Comparison of ENCODE assay signal across 1 cellular context in the genomic region with DNA sequence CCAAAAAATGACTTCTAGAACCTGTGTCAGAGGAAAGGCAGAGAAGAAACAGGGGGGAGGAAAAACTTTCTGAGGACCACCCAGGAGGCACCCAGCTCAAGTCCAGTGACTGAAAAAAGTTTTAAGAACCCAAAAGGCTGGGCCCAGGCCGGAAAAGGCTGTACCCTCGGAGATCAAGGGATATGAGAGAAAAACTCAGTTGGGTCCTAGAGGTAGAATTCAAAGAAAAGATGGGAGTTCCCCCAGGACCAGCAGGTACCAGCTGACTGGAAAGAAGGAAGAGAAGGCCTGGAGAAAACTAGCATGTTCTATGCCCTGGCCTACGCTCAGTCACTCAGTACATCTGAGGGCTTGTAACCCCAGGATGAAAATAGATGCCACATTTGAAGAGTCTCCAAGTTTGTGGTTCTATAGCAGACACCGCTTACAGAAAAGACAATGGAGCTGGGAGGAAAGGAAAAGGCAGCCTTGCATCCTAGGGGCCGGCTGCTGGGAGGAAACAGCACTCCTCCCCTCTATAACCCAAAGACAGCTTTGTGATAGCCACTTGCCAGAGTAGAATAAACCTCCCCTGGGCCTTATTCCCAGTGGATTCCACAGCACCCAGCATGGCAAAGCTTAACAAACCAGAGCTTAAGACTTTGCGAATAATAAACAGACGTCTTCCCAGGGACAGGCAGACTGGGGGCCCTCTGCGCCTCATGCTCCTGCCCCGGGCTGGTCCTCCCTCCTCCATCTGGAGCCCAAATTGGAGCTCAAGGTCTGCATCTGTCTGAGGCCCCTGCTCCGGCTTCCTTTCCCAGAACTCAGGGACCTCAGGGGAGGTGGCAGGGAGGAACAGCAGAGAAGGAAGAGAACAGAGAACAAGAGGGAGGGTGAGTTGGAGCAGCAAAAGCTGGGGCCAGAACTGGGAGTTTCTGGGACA.
TF ChIP-seq lines count a peak whose summit lies in the region.

No MANE protein-coding gene starts in this region.

TF ChIP-seq in GM23338, 12 proteins besides CTCF, POLR2A, EP300 and RAD21 (continued from another document):
- TF ChIP-seq, protein P1, sequence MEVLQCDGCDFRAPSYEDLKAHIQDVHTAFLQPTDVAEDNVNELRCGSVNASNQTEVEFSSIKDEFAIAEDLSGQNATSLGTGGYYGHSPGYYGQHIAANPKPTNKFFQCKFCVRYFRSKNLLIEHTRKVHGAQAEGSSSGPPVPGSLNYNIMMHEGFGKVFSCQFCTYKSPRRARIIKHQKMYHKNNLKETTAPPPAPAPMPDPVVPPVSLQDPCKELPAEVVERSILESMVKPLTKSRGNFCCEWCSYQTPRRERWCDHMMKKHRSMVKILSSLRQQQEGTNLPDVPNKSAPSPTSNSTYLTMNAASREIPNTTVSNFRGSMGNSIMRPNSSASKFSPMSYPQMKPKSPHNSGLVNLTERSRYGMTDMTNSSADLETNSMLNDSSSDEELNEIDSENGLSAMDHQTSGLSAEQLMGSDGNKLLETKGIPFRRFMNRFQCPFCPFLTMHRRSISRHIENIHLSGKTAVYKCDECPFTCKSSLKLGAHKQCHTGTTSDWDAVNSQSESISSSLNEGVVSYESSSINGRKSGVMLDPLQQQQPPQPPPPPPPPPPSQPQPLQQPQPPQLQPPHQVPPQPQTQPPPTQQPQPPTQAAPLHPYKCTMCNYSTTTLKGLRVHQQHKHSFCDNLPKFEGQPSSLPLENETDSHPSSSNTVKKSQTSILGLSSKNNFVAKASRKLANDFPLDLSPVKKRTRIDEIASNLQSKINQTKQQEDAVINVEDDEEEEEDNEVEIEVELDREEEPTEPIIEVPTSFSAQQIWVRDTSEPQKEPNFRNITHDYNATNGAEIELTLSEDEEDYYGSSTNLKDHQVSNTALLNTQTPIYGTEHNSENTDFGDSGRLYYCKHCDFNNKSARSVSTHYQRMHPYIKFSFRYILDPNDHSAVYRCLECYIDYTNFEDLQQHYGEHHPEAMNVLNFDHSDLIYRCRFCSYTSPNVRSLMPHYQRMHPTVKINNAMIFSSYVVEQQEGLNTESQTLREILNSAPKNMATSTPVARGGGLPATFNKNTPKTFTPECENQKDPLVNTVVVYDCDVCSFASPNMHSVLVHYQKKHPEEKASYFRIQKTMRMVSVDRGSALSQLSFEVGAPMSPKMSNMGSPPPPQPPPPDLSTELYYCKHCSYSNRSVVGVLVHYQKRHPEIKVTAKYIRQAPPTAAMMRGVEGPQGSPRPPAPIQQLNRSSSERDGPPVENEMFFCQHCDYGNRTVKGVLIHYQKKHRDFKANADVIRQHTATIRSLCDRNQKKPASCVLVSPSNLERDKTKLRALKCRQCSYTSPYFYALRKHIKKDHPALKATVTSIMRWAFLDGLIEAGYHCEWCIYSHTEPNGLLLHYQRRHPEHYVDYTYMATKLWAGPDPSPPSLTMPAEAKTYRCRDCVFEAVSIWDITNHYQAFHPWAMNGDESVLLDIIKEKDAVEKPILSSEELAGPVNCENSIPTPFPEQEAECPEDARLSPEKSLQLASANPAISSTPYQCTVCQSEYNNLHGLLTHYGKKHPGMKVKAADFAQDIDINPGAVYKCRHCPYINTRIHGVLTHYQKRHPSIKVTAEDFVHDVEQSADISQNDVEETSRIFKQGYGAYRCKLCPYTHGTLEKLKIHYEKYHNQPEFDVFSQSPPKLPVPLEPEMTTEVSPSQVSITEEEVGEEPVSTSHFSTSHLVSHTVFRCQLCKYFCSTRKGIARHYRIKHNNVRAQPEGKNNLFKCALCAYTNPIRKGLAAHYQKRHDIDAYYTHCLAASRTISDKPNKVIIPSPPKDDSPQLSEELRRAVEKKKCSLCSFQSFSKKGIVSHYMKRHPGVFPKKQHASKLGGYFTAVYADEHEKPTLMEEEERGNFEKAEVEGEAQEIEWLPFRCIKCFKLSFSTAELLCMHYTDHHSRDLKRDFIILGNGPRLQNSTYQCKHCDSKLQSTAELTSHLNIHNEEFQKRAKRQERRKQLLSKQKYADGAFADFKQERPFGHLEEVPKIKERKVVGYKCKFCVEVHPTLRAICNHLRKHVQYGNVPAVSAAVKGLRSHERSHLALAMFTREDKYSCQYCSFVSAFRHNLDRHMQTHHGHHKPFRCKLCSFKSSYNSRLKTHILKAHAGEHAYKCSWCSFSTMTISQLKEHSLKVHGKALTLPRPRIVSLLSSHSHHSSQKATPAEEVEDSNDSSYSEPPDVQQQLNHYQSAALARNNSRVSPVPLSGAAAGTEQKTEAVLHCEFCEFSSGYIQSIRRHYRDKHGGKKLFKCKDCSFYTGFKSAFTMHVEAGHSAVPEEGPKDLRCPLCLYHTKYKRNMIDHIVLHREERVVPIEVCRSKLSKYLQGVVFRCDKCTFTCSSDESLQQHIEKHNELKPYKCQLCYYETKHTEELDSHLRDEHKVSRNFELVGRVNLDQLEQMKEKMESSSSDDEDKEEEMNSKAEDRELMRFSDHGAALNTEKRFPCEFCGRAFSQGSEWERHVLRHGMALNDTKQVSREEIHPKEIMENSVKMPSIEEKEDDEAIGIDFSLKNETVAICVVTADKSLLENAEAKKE (CRISPR knock-in tag; IDR thresholded peaks at IDR 0.05), result no peak
- TF ChIP-seq, protein P2, sequence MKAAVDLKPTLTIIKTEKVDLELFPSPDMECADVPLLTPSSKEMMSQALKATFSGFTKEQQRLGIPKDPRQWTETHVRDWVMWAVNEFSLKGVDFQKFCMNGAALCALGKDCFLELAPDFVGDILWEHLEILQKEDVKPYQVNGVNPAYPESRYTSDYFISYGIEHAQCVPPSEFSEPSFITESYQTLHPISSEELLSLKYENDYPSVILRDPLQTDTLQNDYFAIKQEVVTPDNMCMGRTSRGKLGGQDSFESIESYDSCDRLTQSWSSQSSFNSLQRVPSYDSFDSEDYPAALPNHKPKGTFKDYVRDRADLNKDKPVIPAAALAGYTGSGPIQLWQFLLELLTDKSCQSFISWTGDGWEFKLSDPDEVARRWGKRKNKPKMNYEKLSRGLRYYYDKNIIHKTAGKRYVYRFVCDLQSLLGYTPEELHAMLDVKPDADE (IDR thresholded peaks at IDR 0.05), result no peak
- TF ChIP-seq EZH2phosphoT487 (IDR thresholded peaks at IDR 0.05; ENCODE audit: unreplicated experiment), result no peak
- no peak for TF ChIP-seq JUNB (IDR thresholded peaks at IDR 0.05; ENCODE audit: unreplicated experiment)
- TF ChIP-seq, protein P3, sequence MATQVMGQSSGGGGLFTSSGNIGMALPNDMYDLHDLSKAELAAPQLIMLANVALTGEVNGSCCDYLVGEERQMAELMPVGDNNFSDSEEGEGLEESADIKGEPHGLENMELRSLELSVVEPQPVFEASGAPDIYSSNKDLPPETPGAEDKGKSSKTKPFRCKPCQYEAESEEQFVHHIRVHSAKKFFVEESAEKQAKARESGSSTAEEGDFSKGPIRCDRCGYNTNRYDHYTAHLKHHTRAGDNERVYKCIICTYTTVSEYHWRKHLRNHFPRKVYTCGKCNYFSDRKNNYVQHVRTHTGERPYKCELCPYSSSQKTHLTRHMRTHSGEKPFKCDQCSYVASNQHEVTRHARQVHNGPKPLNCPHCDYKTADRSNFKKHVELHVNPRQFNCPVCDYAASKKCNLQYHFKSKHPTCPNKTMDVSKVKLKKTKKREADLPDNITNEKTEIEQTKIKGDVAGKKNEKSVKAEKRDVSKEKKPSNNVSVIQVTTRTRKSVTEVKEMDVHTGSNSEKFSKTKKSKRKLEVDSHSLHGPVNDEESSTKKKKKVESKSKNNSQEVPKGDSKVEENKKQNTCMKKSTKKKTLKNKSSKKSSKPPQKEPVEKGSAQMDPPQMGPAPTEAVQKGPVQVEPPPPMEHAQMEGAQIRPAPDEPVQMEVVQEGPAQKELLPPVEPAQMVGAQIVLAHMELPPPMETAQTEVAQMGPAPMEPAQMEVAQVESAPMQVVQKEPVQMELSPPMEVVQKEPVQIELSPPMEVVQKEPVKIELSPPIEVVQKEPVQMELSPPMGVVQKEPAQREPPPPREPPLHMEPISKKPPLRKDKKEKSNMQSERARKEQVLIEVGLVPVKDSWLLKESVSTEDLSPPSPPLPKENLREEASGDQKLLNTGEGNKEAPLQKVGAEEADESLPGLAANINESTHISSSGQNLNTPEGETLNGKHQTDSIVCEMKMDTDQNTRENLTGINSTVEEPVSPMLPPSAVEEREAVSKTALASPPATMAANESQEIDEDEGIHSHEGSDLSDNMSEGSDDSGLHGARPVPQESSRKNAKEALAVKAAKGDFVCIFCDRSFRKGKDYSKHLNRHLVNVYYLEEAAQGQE (IDR thresholded peaks at IDR 0.05; ENCODE audit: unreplicated experiment), result no peak
- no peak for TF ChIP-seq POLR2AphosphoS5 (IDR thresholded peaks at IDR 0.05; ENCODE audit: low read depth)
- TF ChIP-seq EZH2 (IDR thresholded peaks at IDR 0.05; ENCODE audit: low read depth, unreplicated experiment), result no peak
- no peak for TF ChIP-seq NANOG (IDR thresholded peaks at IDR 0.05; ENCODE audit: borderline replicate concordance)
- TF ChIP-seq CREB1 (CRISPR knock-in tag; IDR thresholded peaks at IDR 0.05; ENCODE audit: low read depth), result no peak
